8 cellular contexts compared by ENCODE assay signal in the genomic region with DNA sequence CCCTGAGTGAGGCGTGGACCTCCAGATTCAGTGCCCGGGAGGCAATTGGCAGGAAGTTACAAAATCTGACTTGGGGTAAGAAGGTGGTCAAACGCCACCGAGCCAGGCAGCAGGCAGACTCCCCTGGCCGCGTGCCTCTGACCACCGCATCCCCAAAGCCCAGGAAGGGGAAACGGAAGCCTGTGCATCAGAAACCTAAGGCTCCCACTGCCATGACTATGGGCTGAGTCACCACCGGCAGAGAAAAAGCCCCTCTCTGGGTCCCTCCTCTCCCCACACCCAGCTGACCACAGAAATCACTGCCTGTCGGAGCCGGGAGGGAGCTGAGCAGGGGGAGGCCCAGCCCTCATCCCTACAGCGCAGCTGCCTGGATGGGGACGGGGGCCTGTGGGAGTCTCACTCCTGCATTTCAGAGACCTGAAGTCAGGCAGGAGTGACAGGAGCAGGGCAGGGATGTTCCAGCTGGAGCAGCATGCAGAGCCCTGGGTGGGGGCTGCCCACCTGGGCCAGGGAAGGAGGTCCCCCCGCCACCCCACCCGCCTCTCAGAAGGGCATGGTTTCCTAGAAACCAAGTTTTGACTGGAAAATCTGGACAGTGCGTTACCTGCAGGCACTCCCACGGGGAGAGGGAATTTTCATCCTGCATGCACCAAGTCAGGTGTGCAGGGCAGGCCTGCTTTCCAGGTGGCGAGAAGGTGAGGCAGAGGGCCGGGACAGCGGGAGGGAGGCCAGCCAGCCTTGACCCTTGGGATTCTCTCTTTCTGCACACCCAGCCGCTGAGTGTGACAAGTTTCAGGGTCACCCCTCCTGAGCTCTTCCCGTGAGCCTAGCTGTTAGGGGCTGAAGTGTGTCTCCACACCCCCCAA.
DNase-seq lines count a peak whose midpoint lies in the region; ATAC-seq lines count a peak whose summit lies in the region.

No MANE protein-coding gene starts in this region.

- peak; percentile 65 for DNase-seq in KG1 (lab: John Stamatoyannopoulos, UW)
- no peak for DNase-seq in activated naive CD8-positive, alpha-beta T cell treated with anti-CD3 and anti-CD28 coated beads, Interleukin-2, amount 10 ng/mL, durations not matched to agents 7 days and 5 days
- peak; percentile 54 for DNase-seq in iPS-NIHi7 (ENCODE audit: extremely low spot score)
- peak; percentile 12 to 41 for DNase-seq in stimulated activated CD8-positive, alpha-beta memory T cell treated with anti-CD3 and anti-CD28 coated beads, Interleukin-7, amount 100 ng/mL, for 4 hours (ENCODE audit: low read depth in 2 of 2)
- no peak for DNase-seq in cortex of kidney (lab: John Stamatoyannopoulos, UW)
- DNase-seq in NCI-H1092 (lab: John Stamatoyannopoulos, UW) = no peak
- DNase-seq in NCI-H524 (lab: John Stamatoyannopoulos, UW) = no peak

- H3K27me3 Mint-ChIP-seq in activated naive CD8-positive, alpha-beta T cell treated with anti-CD3 and anti-CD28 coated beads, Interleukin-2, amount 10 ng/mL, durations not matched to agents 7 days and 5 days = no peaks in the 10 kb centered on the region

- H3K27ac Mint-ChIP-seq in activated naive CD8-positive, alpha-beta T cell treated with anti-CD3 and anti-CD28 coated beads, Interleukin-2, amount 10 ng/mL, durations not matched to agents 7 days and 5 days = peak overlapping the region; percentile 56

- peak overlapping the region; percentile 2 for H3K4me3 Mint-ChIP-seq in activated naive CD8-positive, alpha-beta T cell treated with anti-CD3 and anti-CD28 coated beads, Interleukin-2, amount 10 ng/mL, durations not matched to agents 7 days and 5 days

- peaks cover 53% of the 10 kb centered on the region for H3K36me3 ChIP-seq in BLaER1

- peaks cover 8% of the 10 kb centered on the region for H3K4me1 Mint-ChIP-seq in activated naive CD8-positive, alpha-beta T cell treated with anti-CD3 and anti-CD28 coated beads, Interleukin-2, amount 10 ng/mL, durations not matched to agents 7 days and 5 days

- no peak overlapping the region for H3K9ac ChIP-seq in BLaER1

- peaks cover 2% of the 10 kb centered on the region for H3K9me3 Mint-ChIP-seq in activated naive CD8-positive, alpha-beta T cell treated with anti-CD3 and anti-CD28 coated beads, Interleukin-2, amount 10 ng/mL, durations not matched to agents 7 days and 5 days

- ATAC-seq in activated naive CD8-positive, alpha-beta T cell treated with anti-CD3 and anti-CD28 coated beads, Interleukin-2, amount 10 ng/mL, durations not matched to agents 7 days and 5 days (ENCODE audit: low read depth) = peak; percentile 64

- H3K27me3 ChIP-seq in BLaER1 = no peaks in the 10 kb centered on the region

- H3K4me1 ChIP-seq in BLaER1 = peaks cover 39% of the 10 kb centered on the region

- H3K4me2 ChIP-seq in BLaER1 = peak overlapping the region; percentile 83

- H3K36me3 Mint-ChIP-seq in activated naive CD8-positive, alpha-beta T cell treated with anti-CD3 and anti-CD28 coated beads, Interleukin-2, amount 10 ng/mL, durations not matched to agents 7 days and 5 days = peaks cover 43% of the 10 kb centered on the region

- peak overlapping the region; percentile 44; the same call in 1 of the 2 replicates for H3K27ac ChIP-seq in BLaER1

- peaks cover 17% of the 10 kb centered on the region for H3K9me3 ChIP-seq in BLaER1

- POLR2A ChIA-PET in activated naive CD8-positive, alpha-beta T cell treated with anti-CD3 and anti-CD28 coated beads, Interleukin-2, amount 10 ng/mL, durations not matched to agents 7 days and 5 days (lab: Charles Lee) = interaction anchor here (0.7 to 1.5 kb wide), 2 partner anchors 215 to 806 kb away, joined by 4 read pairs; partner anchors contain the start of gene TOR2A

- no peak overlapping the region for H3K4me3 ChIP-seq in BLaER1

- no peaks in the 10 kb centered on the region for H4K20me1 ChIP-seq in BLaER1

Comparison
In these comparisons a context has a peak if more than half of its experiments do, and no peak if none do; other contexts are left out.
1. DNase-seq: peak in KG1 (single experiment), iPS-NIHi7 (single experiment) and stimulated activated CD8-positive, alpha-beta memory T cell treated with anti-CD3 and anti-CD28 coated beads, Interleukin-7, amount 100 ng/mL, for 4 hours (2 of 2); none in activated naive CD8-positive, alpha-beta T cell treated with anti-CD3 and anti-CD28 coated beads, Interleukin-2, amount 10 ng/mL, durations not matched to agents 7 days and 5 days (single experiment), cortex of kidney (single experiment), NCI-H1092 (single experiment) and NCI-H524 (0 of 2).